ENCODE assay signal across 2 cellular contexts in the genomic region with DNA sequence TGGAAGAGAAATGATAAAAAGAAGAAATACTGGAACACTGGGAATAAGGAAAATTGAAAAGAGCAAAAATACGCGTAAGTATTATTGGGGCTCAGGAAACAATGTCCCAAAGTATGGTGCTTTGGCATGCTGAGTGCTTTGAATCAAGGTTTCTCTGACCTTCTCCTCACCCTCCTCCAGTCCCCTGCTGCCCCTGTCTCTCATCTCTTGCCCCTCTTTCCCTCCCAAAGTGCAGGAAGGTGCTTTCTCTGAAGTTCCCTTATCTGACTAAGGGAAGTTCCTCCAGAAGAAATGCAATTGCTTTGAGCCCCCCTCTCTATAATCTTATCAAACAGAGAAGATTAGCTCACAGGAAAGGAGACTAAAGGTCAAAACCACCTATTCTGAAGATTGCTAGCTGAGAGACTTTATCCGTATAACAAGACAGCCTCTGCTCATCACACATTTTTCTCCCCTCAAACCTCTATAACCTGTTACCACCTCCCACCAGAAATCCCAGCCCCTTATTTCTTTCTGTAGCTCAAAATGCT.
TF ChIP-seq lines count a peak whose summit lies in the region.

No MANE protein-coding gene starts in this region.

TF ChIP-seq in WTC11, 78 proteins besides CTCF, POLR2A, EP300 and RAD21 (continued from another document):
- TF ChIP-seq, protein P1, sequence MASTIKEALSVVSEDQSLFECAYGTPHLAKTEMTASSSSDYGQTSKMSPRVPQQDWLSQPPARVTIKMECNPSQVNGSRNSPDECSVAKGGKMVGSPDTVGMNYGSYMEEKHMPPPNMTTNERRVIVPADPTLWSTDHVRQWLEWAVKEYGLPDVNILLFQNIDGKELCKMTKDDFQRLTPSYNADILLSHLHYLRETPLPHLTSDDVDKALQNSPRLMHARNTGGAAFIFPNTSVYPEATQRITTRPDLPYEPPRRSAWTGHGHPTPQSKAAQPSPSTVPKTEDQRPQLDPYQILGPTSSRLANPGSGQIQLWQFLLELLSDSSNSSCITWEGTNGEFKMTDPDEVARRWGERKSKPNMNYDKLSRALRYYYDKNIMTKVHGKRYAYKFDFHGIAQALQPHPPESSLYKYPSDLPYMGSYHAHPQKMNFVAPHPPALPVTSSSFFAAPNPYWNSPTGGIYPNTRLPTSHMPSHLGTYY (CRISPR knock-in tag; IDR thresholded peaks at IDR 0.05) = no peak
- no peak for TF ChIP-seq ZNF671 (CRISPR knock-in tag; IDR thresholded peaks at IDR 0.05)
- TF ChIP-seq NR1H2 (CRISPR knock-in tag; IDR thresholded peaks at IDR 0.05) = no peak
- TF ChIP-seq ELF4 (CRISPR knock-in tag; IDR thresholded peaks at IDR 0.05; ENCODE audit: low read depth) = no peak

TF ChIP-seq in HEK293T, 16 proteins besides CTCF, POLR2A, EP300 and RAD21 (continued from another document):
- TF ChIP-seq LEF1 (IDR thresholded peaks at IDR 0.05; ENCODE audit: borderline replicate concordance) (no peak), TARDBP (IDR thresholded peaks at IDR 0.05) (no peak), ZNF384 (IDR thresholded peaks at IDR 0.05) (no peak), NFRKB (IDR thresholded peaks at IDR 0.05) (no peak), SUZ12 (IDR thresholded peaks at IDR 0.05) (no peak), L3MBTL2 (conservative IDR thresholded peaks at IDR 0.05) (no peak), ELF4 (IDR thresholded peaks at IDR 0.05) (no peak)
